15 cellular contexts compared by ENCODE assay signal in genomic region chr5:56147679-56148230, GRCh38.
DNase-seq lines count a peak whose midpoint lies in the region; FAIRE-seq and TF ChIP-seq lines count a peak whose summit lies in the region.
"Had no signal": no experiment of that assay in that cellular context is flagged by ENCODE, and none has a peak within 500 bp of the region (broad histone marks: within the 10 kb centered on the region; RNA-seq: fewer than 3 reads in every experiment).

No MANE protein-coding gene starts in this region.

- H3K36me3 ChIP-seq in Caco-2 (ENCODE audit: control insufficient read depth, insufficient read depth, low read length) (no peaks in the 10 kb centered on the region), OCI-LY3 (replicated peaks; ENCODE audit: low read depth, low read length) (no peaks in the 10 kb centered on the region), endothelial cell of umbilical vein (ENCODE audit: control insufficient read depth in 2 of 2, extremely low read depth in 1 of 2, insufficient read depth in 2 of 2, low read length in 2 of 2) (no peaks in the 10 kb centered on the region), A673 (ENCODE audit: insufficient read depth, low read length, poor library complexity, severe bottlenecking) (no peaks in the 10 kb centered on the region), neural progenitor cell (no peaks in the 10 kb centered on the region)
- H3K36me3 ChIP-seq: colonic mucosa, esophagus squamous epithelium had no signal

- H3K27me3 Mint-ChIP-seq in CD14-positive monocyte (ENCODE audit: low read depth in 3 of 3) = peaks cover 0 to 1% (median 0%) of the 10 kb centered on the region in 3 donors
- H3K27me3 Mint-ChIP-seq in Caco-2 (ENCODE audit: insufficient read depth, unreplicated experiment) = no peaks in the 10 kb centered on the region
- no peaks in the 10 kb centered on the region for H3K27me3 Mint-ChIP-seq in neural progenitor cell (ENCODE audit: insufficient read depth, low read depth)

- intact Hi-C loops in CD14-positive monocyte (cut with micrococcal nuclease) (loop anchor here (5.0 to 10.0 kb wide), 2 partner anchors 35 to 73 kb away; no protein-coding TSS in a partner anchor), Caco-2 (cut with micrococcal nuclease; ENCODE audit: unreplicated experiment) (loop anchor here (5.0 kb wide), 1 partner anchor 75 kb away; no protein-coding TSS in a partner anchor), endothelial cell of umbilical vein (cut with micrococcal nuclease) (no loop called here), A673 (cut with micrococcal nuclease; ENCODE audit: unreplicated experiment) (no loop called here)

- H3K27me3 ChIP-seq in Caco-2 (replicated peaks; ENCODE audit: control insufficient read depth, insufficient read depth, low read length) (no peaks in the 10 kb centered on the region), OCI-LY3 (ENCODE audit: low read depth, low read length) (no peaks in the 10 kb centered on the region), endothelial cell of umbilical vein (ENCODE audit: control insufficient read depth in 2 of 2, insufficient read depth in 2 of 2, low read length in 2 of 2) (no peaks in the 10 kb centered on the region), A673 (replicated peaks; ENCODE audit: insufficient read depth, low read depth, low read length, poor library complexity) (no peaks in the 10 kb centered on the region), neural progenitor cell (no peaks in the 10 kb centered on the region)
- H3K27me3 ChIP-seq: colonic mucosa, esophagus squamous epithelium, hepatocyte, testis had no signal

- H3K9ac ChIP-seq in OCI-LY3 (ENCODE audit: low read length) (peak overlapping the region; percentile 55; the same call in 1 of the 2 replicates), endothelial cell of umbilical vein (replicated peaks; ENCODE audit: extremely low read depth, insufficient read depth, low read length) (no peak overlapping the region), neural progenitor cell (no peak overlapping the region)
- H3K9ac ChIP-seq: SK-N-SH had no signal

- no peak overlapping the region for H3K4me3 ChIP-seq in Caco-2 (ENCODE audit: low read depth, low read length)
- peak overlapping the region; percentile 11; the same call in 1 of the 2 replicates for H3K4me3 ChIP-seq in OCI-LY3 (ENCODE audit: low read length)
- H3K4me3 ChIP-seq in endothelial cell of umbilical vein (replicated peaks in 1 of 3; ENCODE audit: insufficient read depth in 1 of 3, low read depth in 1 of 3, low read length in 3 of 3) = no peak overlapping the region
- no peak overlapping the region for H3K4me3 ChIP-seq in A673 (ENCODE audit: low read depth, low read length, poor library complexity, severe bottlenecking)
- H3K4me3 ChIP-seq in neural progenitor cell = no peak overlapping the region
- H3K4me3 ChIP-seq: colonic mucosa, esophagus squamous epithelium, hepatocyte, testis had no signal

- H2AFZ ChIP-seq in OCI-LY3 (ENCODE audit: low read depth, low read length) = no peak overlapping the region
- no peak overlapping the region for H2AFZ ChIP-seq in endothelial cell of umbilical vein (ENCODE audit: low read depth, low read length)
- no peak overlapping the region for H2AFZ ChIP-seq in neural progenitor cell (replicated peaks)
- H2AFZ ChIP-seq: hepatocyte had no signal

- H3K27ac Mint-ChIP-seq in CD14-positive monocyte = peak overlapping the region; percentile 3 to 88 (median 80)
- peak overlapping the region; percentile 32 for H3K27ac Mint-ChIP-seq in Caco-2 (ENCODE audit: unreplicated experiment)
- H3K27ac Mint-ChIP-seq in neural progenitor cell = no peak overlapping the region

- H3K4me3 Mint-ChIP-seq in CD14-positive monocyte = peak overlapping the region in 1 of 2 donors; percentile 68
- H3K4me3 Mint-ChIP-seq in Caco-2 (ENCODE audit: unreplicated experiment) = no peak overlapping the region
- H3K4me3 Mint-ChIP-seq in neural progenitor cell = no peak overlapping the region

- in situ Hi-C loops in ACHN (cut with HindIII; ENCODE audit: low pct_ligation_motif_present, low pct_unique_long_range_greater_than_20kb, low sequenced_read_pairs) = no loop called here

- H3K36me3 Mint-ChIP-seq in CD14-positive monocyte = no peaks in the 10 kb centered on the region
- H3K36me3 Mint-ChIP-seq in Caco-2 (ENCODE audit: insufficient read depth, unreplicated experiment) = peaks cover 6% of the 10 kb centered on the region
- no peaks in the 10 kb centered on the region for H3K36me3 Mint-ChIP-seq in neural progenitor cell

- TF ChIP-seq CTCF in CD14-positive monocyte (IDR thresholded peaks at IDR 0.05) (peak; percentile 9), Caco-2 (IDR thresholded peaks at IDR 0.05; ENCODE audit: insufficient read depth in 1 of 2, low read depth in 1 of 2, low read length in 1 of 2, severe bottlenecking in 1 of 2, unreplicated experiment in 1 of 2) (no peak), OCI-LY3 (IDR thresholded peaks at IDR 0.05; ENCODE audit: low read depth, low read length) (no peak), endothelial cell of umbilical vein (IDR thresholded peaks at IDR 0.05; ENCODE audit: extremely low read depth in 1 of 2, insufficient read depth in 1 of 2, low read depth in 1 of 2, low read length in 2 of 2) (no peak), A673 (conservative IDR thresholded peaks at IDR 0.05; ENCODE audit: low read depth, low read length) (no peak), neural progenitor cell (IDR thresholded peaks at IDR 0.05) (no peak)

- BruUV-seq in Caco-2 (replicated peaks; lab: Mats Ljungman, UMichigan) = no TSS peak
- BruUV-seq in endothelial cell of umbilical vein (replicated peaks; lab: Mats Ljungman, UMichigan) = no TSS peak
- BruUV-seq in A673 (replicated peaks; lab: Mats Ljungman, UMichigan) = no TSS peak

- H3K4me1 Mint-ChIP-seq in CD14-positive monocyte = peaks cover 62% of the 10 kb centered on the region
- H3K4me1 Mint-ChIP-seq in Caco-2 (ENCODE audit: low read depth, unreplicated experiment) = peaks cover 45% of the 10 kb centered on the region
- no peaks in the 10 kb centered on the region for H3K4me1 Mint-ChIP-seq in neural progenitor cell

- TF ChIP-seq POLR2A in endothelial cell of umbilical vein (IDR thresholded peaks at IDR 0.05; ENCODE audit: low read depth, low read length) = no peak

- no peaks in the 10 kb centered on the region for H4K20me1 ChIP-seq in OCI-LY3 (ENCODE audit: insufficient read depth, low read length)
- H4K20me1 ChIP-seq in endothelial cell of umbilical vein (replicated peaks; ENCODE audit: control insufficient read depth, extremely low read depth, insufficient read depth, low read length) = no peaks in the 10 kb centered on the region
- no peaks in the 10 kb centered on the region for H4K20me1 ChIP-seq in neural progenitor cell (ENCODE audit: low read depth)

- no peaks in the 10 kb centered on the region for H3K9me1 ChIP-seq in endothelial cell of umbilical vein (replicated peaks; ENCODE audit: control insufficient read depth, extremely low read depth, insufficient read depth, low read length)

- H3K4me1 ChIP-seq in Caco-2 (peaks cover 60% of the 10 kb centered on the region), OCI-LY3 (ENCODE audit: low read length) (peaks cover 76% of the 10 kb centered on the region), endothelial cell of umbilical vein (ENCODE audit: control insufficient read depth, extremely low read depth, insufficient read depth, low read length) (no peaks in the 10 kb centered on the region), A673 (ENCODE audit: insufficient read depth, low read length, poor library complexity, severe bottlenecking) (no peaks in the 10 kb centered on the region), neural progenitor cell (no peaks in the 10 kb centered on the region)
- H3K4me1 ChIP-seq: colonic mucosa, esophagus squamous epithelium, testis had no signal

- DNase-seq in CD14-positive monocyte (ENCODE audit: low spot score) (no peak), Caco-2 (no peak), endothelial cell of umbilical vein (ENCODE audit: low read depth, low spot score) (no peak), A673 (ENCODE audit: low spot score) (no peak), ACHN (no peak), neural progenitor cell (ENCODE audit: low spot score) (no peak)
- DNase-seq: amniotic stem cell; colonic mucosa; esophagus squamous epithelium; NCI-H1694 treated with DMSO at 0.1 percent for 48 hours; NK-92 treated with Interleukin-12 subunit alpha and Interleukin-12 subunit beta, amount 100 ng/mL, for 24 hours; SK-N-SH; testis had no signal

- dilution Hi-C loops in endothelial cell of umbilical vein (cut with MboI; ENCODE audit: extremely low pct_ligation_motif_present, low sequenced_read_pairs) = no loop called here

- FAIRE-seq in endothelial cell of umbilical vein (lab: Jason Lieb, UNC) = peak; percentile 18

- H3K27ac ChIP-seq in OCI-LY3 (ENCODE audit: low read length) = peak overlapping the region; percentile 94
- H3K27ac ChIP-seq in endothelial cell of umbilical vein (ENCODE audit: insufficient read depth, low read depth, low read length) = no peak overlapping the region
- no peak overlapping the region for H3K27ac ChIP-seq in A673 (ENCODE audit: low read depth, low read length, poor library complexity, severe bottlenecking)
- H3K27ac ChIP-seq in neural progenitor cell = no peak overlapping the region
- H3K27ac ChIP-seq: colonic mucosa, testis had no signal

- POLR2A ChIA-PET in Caco-2 (lab: Charles Lee) = interaction anchor here (0.6 kb wide), 1 partner anchor 210 kb away, joined by 3 read pairs; no protein-coding TSS in a partner anchor
- POLR2A ChIA-PET in endothelial cell of umbilical vein (lab: Charles Lee) = interaction anchor here (0.7 kb wide), 1 partner anchor 24 kb away, joined by 5 read pairs; no protein-coding TSS in a partner anchor
- POLR2A ChIA-PET in A673 (lab: Charles Lee; ENCODE audit: low non-redundant PET) = no interaction called here

- no peaks in the 10 kb centered on the region for H3K9me3 Mint-ChIP-seq in CD14-positive monocyte
- H3K9me3 Mint-ChIP-seq in Caco-2 (ENCODE audit: unreplicated experiment) = no peaks in the 10 kb centered on the region
- H3K9me3 Mint-ChIP-seq in neural progenitor cell = no peaks in the 10 kb centered on the region

- no peaks in the 10 kb centered on the region for H3K9me3 ChIP-seq in Caco-2
- H3K9me3 ChIP-seq in OCI-LY3 (ENCODE audit: insufficient read depth, low read length) = no peaks in the 10 kb centered on the region
- H3K9me3 ChIP-seq in endothelial cell of umbilical vein (replicated peaks; ENCODE audit: control insufficient read depth, insufficient read depth, low read length) = no peaks in the 10 kb centered on the region
- H3K9me3 ChIP-seq in A673 (ENCODE audit: low read depth, low read length, poor library complexity, severe bottlenecking) = no peaks in the 10 kb centered on the region
- H3K9me3 ChIP-seq in neural progenitor cell (ENCODE audit: low read depth) = no peaks in the 10 kb centered on the region
- H3K9me3 ChIP-seq: colonic mucosa, esophagus squamous epithelium, SK-N-SH, testis had no signal

- H3K79me2 ChIP-seq in OCI-LY3 (ENCODE audit: low read length) (no peaks in the 10 kb centered on the region), endothelial cell of umbilical vein (ENCODE audit: control insufficient read depth, insufficient read depth, low read length) (no peaks in the 10 kb centered on the region), neural progenitor cell (ENCODE audit: low read depth) (no peaks in the 10 kb centered on the region)
- H3K79me2 ChIP-seq: hepatocyte had no signal

- CTCF ChIA-PET in Caco-2 (lab: Charles Lee) (interaction anchor here (0.5 kb wide), 1 partner anchor 40 kb away, joined by 3 read pairs; no protein-coding TSS in a partner anchor), endothelial cell of umbilical vein (lab: Charles Lee) (interaction anchor here (2.2 kb wide), 1 partner anchor 14 kb away, joined by 7 read pairs; no protein-coding TSS in a partner anchor), A673 (lab: Charles Lee) (no interaction called here)

- H3K4me2 ChIP-seq in OCI-LY3 (ENCODE audit: low read length) (peak overlapping the region; percentile 65), endothelial cell of umbilical vein (ENCODE audit: insufficient read depth, low read length) (no peak overlapping the region), neural progenitor cell (no peak overlapping the region)
- H3K4me2 ChIP-seq: SK-N-SH had no signal

- no peaks in the 10 kb centered on the region for H3F3A ChIP-seq in neural progenitor cell (ENCODE audit: low read depth)

Comparison
In these comparisons a context has a peak if more than half of its experiments do, and no peak if none do; other contexts are left out.
1. intact Hi-C loops: an anchor here in CD14-positive monocyte (5.0 to 10.0 kb wide) and Caco-2 (5.0 kb wide); none called in endothelial cell of umbilical vein and A673.